ENCODE assay signal across 1 cellular context in the genomic region with DNA sequence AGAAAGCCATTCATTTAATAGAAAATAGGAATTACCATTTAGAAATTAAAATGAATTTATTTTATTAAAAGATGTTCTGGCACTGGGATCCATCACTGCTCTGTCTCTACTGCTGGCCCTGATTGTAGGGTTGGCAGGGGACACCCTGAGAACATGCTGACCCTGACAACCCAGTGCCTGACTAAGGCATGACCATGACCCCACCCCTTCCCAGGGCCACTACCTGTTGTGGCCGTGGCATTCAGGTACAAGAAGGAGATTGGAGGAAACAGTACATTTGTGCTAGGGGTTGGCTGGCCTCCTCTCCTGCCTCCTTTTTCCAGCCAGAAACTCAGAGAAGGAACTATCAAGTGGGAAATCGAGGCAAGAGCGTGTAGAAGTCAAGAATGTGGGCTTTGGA.
TF ChIP-seq lines count a peak whose summit lies in the region.

No MANE protein-coding gene starts in this region.

TF ChIP-seq in IMR-90, 13 proteins besides CTCF, POLR2A, EP300 and RAD21 (continued from another document):
- TF ChIP-seq, protein P1, sequence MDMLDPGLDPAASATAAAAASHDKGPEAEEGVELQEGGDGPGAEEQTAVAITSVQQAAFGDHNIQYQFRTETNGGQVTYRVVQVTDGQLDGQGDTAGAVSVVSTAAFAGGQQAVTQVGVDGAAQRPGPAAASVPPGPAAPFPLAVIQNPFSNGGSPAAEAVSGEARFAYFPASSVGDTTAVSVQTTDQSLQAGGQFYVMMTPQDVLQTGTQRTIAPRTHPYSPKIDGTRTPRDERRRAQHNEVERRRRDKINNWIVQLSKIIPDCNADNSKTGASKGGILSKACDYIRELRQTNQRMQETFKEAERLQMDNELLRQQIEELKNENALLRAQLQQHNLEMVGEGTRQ (IDR thresholded peaks at IDR 0.05; ENCODE audit: low read depth, low read length): no peak
- TF ChIP-seq RFX5 (IDR thresholded peaks at IDR 0.05; ENCODE audit: low read depth, low read length): no peak
- no peak for TF ChIP-seq MAZ (IDR thresholded peaks at IDR 0.05; ENCODE audit: borderline replicate concordance, low read depth, low read length)
- no peak for TF ChIP-seq RCOR1 (IDR thresholded peaks at IDR 0.05; ENCODE audit: insufficient replicate concordance, low read length)
- no peak for TF ChIP-seq FOS (IDR thresholded peaks at IDR 0.05; ENCODE audit: low read depth, low read length)
- TF ChIP-seq SMC3 (IDR thresholded peaks at IDR 0.05; ENCODE audit: low read depth, low read length): no peak
- TF ChIP-seq NFE2L2 (IDR thresholded peaks at IDR 0.05; ENCODE audit: low read depth, low read length): no peak
- TF ChIP-seq MXI1 (IDR thresholded peaks at IDR 0.05; ENCODE audit: borderline replicate concordance, low read depth, low read length): no peak
- TF ChIP-seq CEBPB (IDR thresholded peaks at IDR 0.05; ENCODE audit: low read depth, low read length): no peak
- no peak for TF ChIP-seq BHLHE40 (IDR thresholded peaks at IDR 0.05; ENCODE audit: low read depth, low read length)
TF ChIP-seq in IMR-90: peak in this region for 0.
